In genomic region chr3:134367412-134367811, GRCh38 we compare ENCODE assay signal across 10 cellular contexts. TPM values are rescaled to one million over a fixed set of nuclear protein-coding genes. Genes with fewer than 3 reads are reported as not detected.
DNase-seq lines count a peak whose midpoint lies in the region; ATAC-seq and TF ChIP-seq lines count a peak whose summit lies in the region.
"Had no signal": no experiment of that assay in that cellular context is flagged by ENCODE, and none has a peak within 500 bp of the region (broad histone marks: within the 10 kb centered on the region; RNA-seq: fewer than 3 reads in every experiment).

No MANE protein-coding gene starts in this region.

- peak overlapping the region; percentile 37 for H3K4me3 ChIP-seq in coronary artery
- no peak overlapping the region for H3K4me3 ChIP-seq in muscle layer of duodenum (ENCODE audit: low read depth in 1 of 2, low read length in 2 of 2)
- H3K4me3 ChIP-seq in upper lobe of right lung, result no peak overlapping the region
- H3K4me3 ChIP-seq: right lobe of liver had no signal

- H3K27ac ChIP-seq in coronary artery (peak overlapping the region; percentile 79 to 97), muscle layer of duodenum (ENCODE audit: low read length) (peak overlapping the region; percentile 10), upper lobe of right lung (peak overlapping the region; percentile 24)
- H3K27ac ChIP-seq: right lobe of liver had no signal

- intact Hi-C loops in upper lobe of right lung (cut with DNase I), result no loop called here

- no peak for TF ChIP-seq CTCF in coronary artery (IDR thresholded peaks at IDR 0.05)
- no peak for TF ChIP-seq CTCF in upper lobe of right lung (IDR thresholded peaks at IDR 0.05)

- peak; percentile 48 for DNase-seq in activated effector memory CD4-positive, alpha-beta T cell treated with anti-CD3 and anti-CD28 coated beads, Interleukin-2, amount 50 U/mL, for 16 hours
- no peak for DNase-seq in activated effector memory CD4-positive, alpha-beta T cell treated with Interleukin-2 at 50 U/mL for 16 hours
- DNase-seq in coronary artery (ENCODE audit: low spot score), result peak; percentile 74
- DNase-seq in upper lobe of right lung, result peak; percentile 57
- DNase-seq in NCI-H1694 treated with DMSO at 0.1 percent for 48 hours (lab: John Stamatoyannopoulos, UW), result no peak
- DNase-seq in kidney glomerular epithelial cell (lab: John Stamatoyannopoulos, UW), result no peak
- DNase-seq in SW480 (ENCODE audit: low spot score), result no peak

- H3K27me3 ChIP-seq in muscle layer of duodenum (ENCODE audit: low read depth, low read length) (no peaks in the 10 kb centered on the region), upper lobe of right lung (no peaks in the 10 kb centered on the region)
- H3K27me3 ChIP-seq: right lobe of liver had no signal

- ATAC-seq in upper lobe of right lung, result no peak

- peaks cover 57 to 58% of the 10 kb centered on the region in 2 donors for H3K36me3 ChIP-seq in muscle layer of duodenum (ENCODE audit: control insufficient read depth in 1 of 2, insufficient read depth in 2 of 2, low read length in 2 of 2)
- H3K36me3 ChIP-seq in upper lobe of right lung, result peaks cover 75% of the 10 kb centered on the region

- H3K4me1 ChIP-seq in muscle layer of duodenum (ENCODE audit: control insufficient read depth in 1 of 2, insufficient read depth in 2 of 2, low read length in 2 of 2) (peaks cover 45 to 97% of the 10 kb centered on the region in 2 donors), upper lobe of right lung (peaks cover 92% of the 10 kb centered on the region)

- no peaks in the 10 kb centered on the region for H3K9me3 ChIP-seq in muscle layer of duodenum (ENCODE audit: control insufficient read depth in 1 of 2, low read length in 2 of 2)
- H3K9me3 ChIP-seq in upper lobe of right lung, result no peaks in the 10 kb centered on the region
- H3K9me3 ChIP-seq: right lobe of liver had no signal

RNA-seq across cellular contexts. Expression of gene AMOTL2, which starts 6.8 kb away (rescaled TPM):
- 119 TPM for total RNA-seq in upper lobe of right lung
- total RNA-seq: T-helper 1 cell treated with Interleukin-12 subunit alpha and Interleukin-12 subunit beta and Interleukin-4 antibody, amounts not matched to agents 30 ng/mL and 1 ng/mL, for 36 hours had no signal

Comparison
In these comparisons a context has a peak if more than half of its experiments do, and no peak if none do; other contexts are left out.
1. DNase-seq: peak in activated effector memory CD4-positive, alpha-beta T cell treated with anti-CD3 and anti-CD28 coated beads, Interleukin-2, amount 50 U/mL, for 16 hours (single experiment), coronary artery (single experiment) and upper lobe of right lung (single experiment); none in activated effector memory CD4-positive, alpha-beta T cell treated with Interleukin-2 at 50 U/mL for 16 hours (single experiment), NCI-H1694 treated with DMSO at 0.1 percent for 48 hours (single experiment), kidney glomerular epithelial cell (single experiment) and SW480 (single experiment).
2. H3K27ac ChIP-seq: peak in every context shown above with its lines; median percentile 88 in coronary artery; 24 in upper lobe of right lung; 10 in muscle layer of duodenum.